ENCODE assay signal across 9 cellular contexts in genomic region chr5:163024936-163025335, GRCh38.
"Had no signal": no experiment of that assay in that cellular context is flagged by ENCODE, and none has a peak within 500 bp of the region (broad histone marks: within the 10 kb centered on the region; RNA-seq: fewer than 3 reads in every experiment).

No MANE protein-coding gene starts in this region.

- H2AFZ ChIP-seq: GM23338 had no signal

- H3K9ac ChIP-seq: KMS-11 had no signal

- H3K4me3 ChIP-seq: GM23338 had no signal

- H3K27ac ChIP-seq: KMS-11 had no signal

- DNase-seq: H9, HCEC 1CT, Karpas-422, KBM-7 had no signal

- ATAC-seq: GM23338 had no signal

- FAIRE-seq: H1, H54, HTR-8/SVneo had no signal

- H3K4me2 ChIP-seq: GM23338, KMS-11 had no signal
